ENCODE assay signal across 19 cellular contexts in genomic region chr5:169561883-169562282, GRCh38.
"Had no signal": no experiment of that assay in that cellular context is flagged by ENCODE, and none has a peak within 500 bp of the region (broad histone marks: within the 10 kb centered on the region; RNA-seq: fewer than 3 reads in every experiment).

No MANE protein-coding gene starts in this region.

- DNase-seq: activated CD4-positive, alpha-beta T cell treated with anti-CD3 and anti-CD28 coated beads, Interleukin-2, amount 50 U/mL, for 1 hour; activated CD8-positive, alpha-beta memory T cell treated with anti-CD3 and anti-CD28 coated beads, Interleukin-2, amount 50 U/mL, for 4 hours; activated effector memory CD4-positive, alpha-beta T cell treated with Interleukin-2 at 50 U/mL for 16 hours; activated naive CD4-positive, alpha-beta T cell treated with anti-CD3 and anti-CD28 coated beads, Interleukin-2, amount 10 ng/mL, durations not matched to agents 7 days and 5 days; activated naive CD8-positive, alpha-beta T cell treated with anti-CD3 and anti-CD28 coated beads, Interleukin-2, amount 50 U/mL, for 24 hours; activated T-cell treated with anti-CD3 and anti-CD28 coated beads, Interleukin-2, amount 50 U/mL, for 48 hours; dermis blood vessel endothelial cell; effector memory CD4-positive, alpha-beta T cell; heart left ventricle; nucleus accumbens; retina; stimulated activated CD4-positive, alpha-beta T cell treated with anti-CD3 and anti-CD28 coated beads, Interleukin-2, amount 100 ng/mL, for 24 hours; stimulated activated naive CD8-positive, alpha-beta T cell treated with anti-CD3 and anti-CD28 coated beads, Interleukin-15, amount 100 ng/mL, for 72 hours; upper lobe of left lung had no signal

- H3K27ac ChIP-seq: heart left ventricle, upper lobe of left lung had no signal

- H3K4me3 ChIP-seq: heart left ventricle, lung, upper lobe of left lung had no signal

- H3K4me3 Mint-ChIP-seq: activated naive CD4-positive, alpha-beta T cell treated with anti-CD3 and anti-CD28 coated beads, Interleukin-2, amount 10 ng/mL, durations not matched to agents 7 days and 5 days; activated naive CD8-positive, alpha-beta T cell treated with anti-CD3 and anti-CD28 coated beads, Interleukin-2, amount 50 U/mL, for 24 hours; mesothelial cell of epicardium; natural killer cell treated with Interleukin-12 subunit alpha and Interleukin-12 subunit beta and Interleukin-15 and Interleukin-18, amount 100 ng/mL, for 72 hours; stimulated activated naive CD8-positive, alpha-beta T cell treated with anti-CD3 and anti-CD28 coated beads, Interleukin-15, amount 100 ng/mL, for 72 hours; T-helper 1 cell treated with Interleukin-12 subunit alpha and Interleukin-12 subunit beta and Interleukin-4 antibody, amounts not matched to agents 30 μg/mL and 1 μg/mL, for 36 hours had no signal

- H3K36me3 ChIP-seq: heart left ventricle, upper lobe of left lung had no signal

- H3K4me1 Mint-ChIP-seq: activated naive CD4-positive, alpha-beta T cell treated with anti-CD3 and anti-CD28 coated beads, Interleukin-2, amount 10 ng/mL, durations not matched to agents 7 days and 5 days; activated naive CD8-positive, alpha-beta T cell treated with anti-CD3 and anti-CD28 coated beads, Interleukin-2, amount 50 U/mL, for 24 hours; stimulated activated naive CD8-positive, alpha-beta T cell treated with anti-CD3 and anti-CD28 coated beads, Interleukin-15, amount 100 ng/mL, for 72 hours had no signal

- H3K27ac Mint-ChIP-seq: activated naive CD4-positive, alpha-beta T cell treated with anti-CD3 and anti-CD28 coated beads, Interleukin-2, amount 10 ng/mL, durations not matched to agents 7 days and 5 days; activated naive CD8-positive, alpha-beta T cell treated with anti-CD3 and anti-CD28 coated beads, Interleukin-2, amount 50 U/mL, for 24 hours; mesothelial cell of epicardium; natural killer cell treated with Interleukin-12 subunit alpha and Interleukin-12 subunit beta and Interleukin-15 and Interleukin-18, amount 100 ng/mL, for 72 hours; stimulated activated naive CD8-positive, alpha-beta T cell treated with anti-CD3 and anti-CD28 coated beads, Interleukin-15, amount 100 ng/mL, for 72 hours; T-helper 1 cell treated with Interleukin-12 subunit alpha and Interleukin-12 subunit beta and Interleukin-4 antibody, amounts not matched to agents 30 μg/mL and 1 μg/mL, for 36 hours had no signal

- H3K27me3 ChIP-seq: upper lobe of left lung had no signal

- H3K9me3 Mint-ChIP-seq: activated naive CD4-positive, alpha-beta T cell treated with anti-CD3 and anti-CD28 coated beads, Interleukin-2, amount 10 ng/mL, durations not matched to agents 7 days and 5 days; T-helper 1 cell treated with Interleukin-12 subunit alpha and Interleukin-12 subunit beta and Interleukin-4 antibody, amounts not matched to agents 30 μg/mL and 1 μg/mL, for 36 hours had no signal

- H3K4me1 ChIP-seq: heart left ventricle, upper lobe of left lung had no signal

- H3K36me3 Mint-ChIP-seq: activated naive CD4-positive, alpha-beta T cell treated with anti-CD3 and anti-CD28 coated beads, Interleukin-2, amount 10 ng/mL, durations not matched to agents 7 days and 5 days had no signal

- ATAC-seq: activated CD4-positive, CD25-positive, alpha-beta regulatory T cell treated with anti-CD3 and anti-CD28 coated beads, Interleukin-2, amount 50 U/mL, for 24 hours; activated naive CD8-positive, alpha-beta T cell treated with anti-CD3 and anti-CD28 coated beads, Interleukin-2, amount 50 U/mL, for 24 hours; heart left ventricle; natural killer cell treated with Interleukin-12 subunit alpha and Interleukin-12 subunit beta and Interleukin-15 and Interleukin-18, amount 100 ng/mL, for 72 hours; stimulated activated naive CD8-positive, alpha-beta T cell treated with anti-CD3 and anti-CD28 coated beads, Interleukin-15, amount 100 ng/mL, for 72 hours had no signal
